ENCODE assay signal across 20 cellular contexts in the genomic region with DNA sequence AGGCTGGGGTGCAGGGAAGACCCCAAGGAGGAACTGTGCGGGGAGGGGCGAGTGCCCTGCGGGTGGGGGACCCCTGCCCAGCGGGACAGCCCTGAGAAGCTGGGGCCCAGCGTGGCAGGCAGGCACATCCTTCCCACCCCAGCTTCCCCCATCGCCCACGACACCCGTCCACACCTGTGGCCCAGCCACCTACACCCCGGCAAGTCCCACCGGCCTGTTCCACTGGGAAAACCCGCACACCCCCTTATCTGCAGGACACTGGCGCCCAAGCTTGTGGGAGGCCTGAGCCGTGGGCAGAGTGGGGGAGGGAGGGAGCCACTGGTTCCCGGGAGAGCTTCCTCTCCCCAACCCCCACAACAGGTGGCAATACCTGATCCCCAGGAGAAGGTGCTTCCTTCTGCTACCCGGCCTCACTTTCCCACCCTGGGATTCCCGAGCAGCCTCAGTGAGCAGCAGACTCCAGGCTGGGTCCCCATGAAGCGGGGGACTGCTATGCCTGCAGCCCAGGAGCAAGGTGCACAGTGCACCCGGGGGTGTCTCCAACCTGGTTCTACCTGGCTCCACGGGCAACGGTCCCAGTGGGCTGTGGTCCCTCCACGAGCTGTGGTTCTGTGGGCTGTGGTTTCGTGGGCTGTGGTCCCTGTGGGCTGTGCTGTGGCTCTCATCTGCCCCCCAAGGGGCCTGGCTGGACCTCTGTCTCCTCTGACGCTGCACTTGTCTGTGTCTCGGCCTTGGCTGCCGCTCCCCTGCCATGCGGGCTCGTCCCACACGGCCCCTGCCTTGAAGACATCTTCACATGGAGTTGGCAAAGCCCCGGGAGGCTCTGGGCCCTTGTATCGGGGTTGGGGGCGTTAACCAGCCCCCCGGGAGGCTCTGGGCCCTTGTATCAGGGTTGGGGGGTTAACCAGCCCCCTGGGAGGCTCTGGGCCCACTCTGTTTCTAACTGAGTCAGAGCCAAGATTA. TPM values are rescaled to one million over a fixed set of nuclear protein-coding genes. Genes with fewer than 3 reads are reported as not detected.
A peak's percentile ranks its signal among the peaks of the same experiment; 100 is the strongest.
DNase-seq lines count a peak whose midpoint lies in the region; ATAC-seq, FAIRE-seq and TF ChIP-seq lines count a peak whose summit lies in the region.
"Had no signal": no experiment of that assay in that cellular context is flagged by ENCODE, and none has a peak within 500 bp of the region (broad histone marks: within the 10 kb centered on the region; RNA-seq: fewer than 3 reads in every experiment).

No MANE protein-coding gene starts in this region.

- ATAC-seq in IMR-90 (ENCODE audit: low read depth) (no peak), GM19324 (IDR thresholded peaks at IDR 0.05; ENCODE audit: low FRiP score, unreplicated experiment) (no peak)
- ATAC-seq: effector memory CD8-positive, alpha-beta T cell; HCT116; psoas muscle had no signal

- H3K9me3 ChIP-seq in BE2C (no peaks in the 10 kb centered on the region), IMR-90 (ENCODE audit: control insufficient read depth, insufficient read depth, low read length) (no peaks in the 10 kb centered on the region), H1 (ENCODE audit: insufficient read depth in 2 of 2, low read depth in 1 of 2, low read length in 1 of 2) (no peaks in the 10 kb centered on the region), osteoblast (ENCODE audit: low read depth, low read length) (no peaks in the 10 kb centered on the region)
- H3K9me3 ChIP-seq: adrenal gland, psoas muscle, stomach had no signal

- no peak for FAIRE-seq in H1 (lab: Jason Lieb, UNC)
- FAIRE-seq: G401.6, HTR-8/SVneo had no signal

- CTCF ChIA-PET in IMR-90 (lab: Yijun Ruan, JAX) (no interaction called here), H1 (lab: Charles Lee; ENCODE audit: partially characterized antibody) (interaction anchor here (0.7 to 2.2 kb wide), 7 partner anchors 17 to 295 kb away, joined by 3 to 8 read pairs (median 4); no protein-coding TSS in a partner anchor)

- H3K23ac ChIP-seq in IMR-90 (ENCODE audit: low read depth, low read length) (no peak overlapping the region), H1 (ENCODE audit: insufficient read length) (no peak overlapping the region)

- H4K5ac ChIP-seq in IMR-90 (ENCODE audit: low read depth, low read length) (no peak overlapping the region; the same call in 1 of the 2 replicates), H1 (ENCODE audit: insufficient read length, low read depth, low read length) (no peak overlapping the region)

- no peaks in the 10 kb centered on the region for H3K36me3 ChIP-seq in BE2C
- H3K36me3 ChIP-seq in IMR-90 (ENCODE audit: control insufficient read depth, insufficient read depth, low read length), result no peaks in the 10 kb centered on the region
- H3K36me3 ChIP-seq in H1 (ENCODE audit: control insufficient read depth in 2 of 4, insufficient read depth in 4 of 4, low read length in 3 of 4), result no peaks in the 10 kb centered on the region
- no peaks in the 10 kb centered on the region for H3K36me3 ChIP-seq in osteoblast (ENCODE audit: insufficient read depth, low read length)
- H3K36me3 ChIP-seq: adrenal gland, stomach had no signal

- DNase-seq in BE2C (peak; percentile 8), IMR-90 (no peak), H1 (ENCODE audit: low read depth in 1 of 2, low spot score in 2 of 2) (no peak), osteoblast (ENCODE audit: insufficient read length, low spot score, missing footprints) (peak; percentile 83), superior temporal gyrus (ENCODE audit: extremely low spot score) (no peak)
- DNase-seq in activated CD4-positive, alpha-beta T cell treated with anti-CD3 and anti-CD28 coated beads for 1 hour, result no peak
- no peak for DNase-seq in activated effector memory CD4-positive, alpha-beta T cell treated with anti-CD3 and anti-CD28 coated beads, Interleukin-2, amount 50 U/mL, for 16 hours
- DNase-seq: activated CD4-positive, alpha-beta T cell treated with anti-CD3 and anti-CD28 coated beads, Interleukin-2, amount 50 U/mL, for 1 hour; activated T-cell treated with anti-CD3 and anti-CD28 coated beads, Interleukin-2, amount 50 U/mL, for 24 hours; effector memory CD8-positive, alpha-beta T cell; MM.1S; NCI-H2029; NCI-H526; stomach had no signal

- intact Hi-C loops in IMR-90 (cut with micrococcal nuclease), result no loop called here

- TF ChIP-seq CTCF in BE2C (IDR thresholded peaks at IDR 0.05; ENCODE audit: low read depth, low read length) (no peak), IMR-90 (conservative IDR thresholded peaks at IDR 0.05; ENCODE audit: low read depth, low read length) (no peak), H1 (IDR thresholded peaks at IDR 0.05; ENCODE audit: control extremely low read depth in 1 of 3, insufficient read depth in 1 of 3, low read depth in 1 of 3, low read length in 3 of 3) (no peak), osteoblast (IDR thresholded peaks at IDR 0.05; ENCODE audit: extremely low read depth, low read depth, low read length) (no peak)

- H3K27ac ChIP-seq in IMR-90 (ENCODE audit: insufficient read depth, low read length) (no peak overlapping the region; the same call in 1 of the 2 replicates), H1 (ENCODE audit: low read depth, low read length) (no peak overlapping the region), osteoblast (ENCODE audit: low read depth, low read length) (no peak overlapping the region)
- H3K27ac ChIP-seq: psoas muscle had no signal

- H2BK120ac ChIP-seq in IMR-90 (ENCODE audit: low read depth, low read length) (peak overlapping the region; percentile 24; the same call in 1 of the 2 replicates), H1 (replicated peaks; ENCODE audit: low read depth, low read length) (no peak overlapping the region)

- H3K79me1 ChIP-seq in IMR-90 (ENCODE audit: low read depth in 1 of 2, low read length in 2 of 2) (peaks cover 0 to 7% of the 10 kb centered on the region in 2 experiments; a peak in 1 of 4 replicates), H1 (ENCODE audit: low read depth, low read length) (no peaks in the 10 kb centered on the region)

- no peak overlapping the region for H3K4me3 ChIP-seq in BE2C (ENCODE audit: low read depth, low read length)
- H3K4me3 ChIP-seq in IMR-90 (ENCODE audit: insufficient read depth, low read depth, low read length), result no peak overlapping the region
- H3K4me3 ChIP-seq in H1 (ENCODE audit: extremely low read depth in 1 of 4, insufficient read depth in 2 of 4, low read depth in 3 of 4, low read length in 4 of 4), result no peak overlapping the region
- no peak overlapping the region for H3K4me3 ChIP-seq in osteoblast (ENCODE audit: insufficient read depth, low read length)
- H3K4me3 ChIP-seq: adrenal gland, psoas muscle, stomach had no signal

- H4K8ac ChIP-seq in IMR-90 (ENCODE audit: low read depth in 2 of 2, low read length in 2 of 2) (no peak overlapping the region; a peak in 2 of 4 replicates), H1 (ENCODE audit: extremely low read depth, insufficient read depth, low read length) (no peak overlapping the region)

- H2BK15ac ChIP-seq in IMR-90 (ENCODE audit: low read depth, low read length) (no peak overlapping the region), H1 (ENCODE audit: low read length) (no peak overlapping the region)

- BruUV-seq in IMR-90 (replicated peaks; lab: Mats Ljungman, UMichigan), result no TSS peak

- H3K4ac ChIP-seq in IMR-90 (ENCODE audit: low read depth, low read length) (peak overlapping the region; percentile 11), H1 (replicated peaks; ENCODE audit: insufficient read length, low read depth, low read length) (no peak overlapping the region)

- TF ChIP-seq RAD21 in IMR-90 (IDR thresholded peaks at IDR 0.05; ENCODE audit: low read length) (no peak), H1 (IDR thresholded peaks at IDR 0.05 in 1 of 2, conservative IDR thresholded peaks at IDR 0.05 in 1 of 2; ENCODE audit: low read depth in 2 of 2, low read length in 2 of 2) (no peak)

- H3K4me1 ChIP-seq in BE2C, result no peaks in the 10 kb centered on the region; the same call in 1 of the 2 replicates
- H3K4me1 ChIP-seq in IMR-90 (ENCODE audit: control insufficient read depth, insufficient read depth, low read length), result peaks cover 41% of the 10 kb centered on the region
- peaks cover 0 to 20% (median 17%) of the 10 kb centered on the region in 4 experiments; a peak in 6 of 7 replicates for H3K4me1 ChIP-seq in H1 (replicated peaks in 1 of 4; ENCODE audit: control insufficient read depth in 3 of 4, insufficient read depth in 4 of 4, low read length in 3 of 4)
- peaks cover 28% of the 10 kb centered on the region for H3K4me1 ChIP-seq in osteoblast (ENCODE audit: insufficient read depth, low read length)
- H3K4me1 ChIP-seq: adrenal gland, psoas muscle had no signal

- no peak overlapping the region for H2AFZ ChIP-seq in IMR-90 (replicated peaks; ENCODE audit: low read length, poor library complexity)
- no peak overlapping the region for H2AFZ ChIP-seq in H1 (ENCODE audit: low read length)
- H2AFZ ChIP-seq in osteoblast (ENCODE audit: low read length), result no peak overlapping the region

- H3K27me3 ChIP-seq in BE2C (no peaks in the 10 kb centered on the region), IMR-90 (ENCODE audit: control insufficient read depth, insufficient read depth, low read length) (no peaks in the 10 kb centered on the region), H1 (replicated peaks in 1 of 4; ENCODE audit: control insufficient read depth in 3 of 4, extremely low read depth in 1 of 4, insufficient read depth in 3 of 4, low read length in 3 of 4) (no peaks in the 10 kb centered on the region; a peak in 1 of 7 replicates), osteoblast (ENCODE audit: insufficient read depth, low read length) (no peaks in the 10 kb centered on the region)
- H3K27me3 ChIP-seq: adrenal gland had no signal

- dilution Hi-C loops in IMR-90 (cut with HindIII; ENCODE audit: low sequenced_read_pairs, unreplicated experiment), result no loop called here

- no peak overlapping the region for H2BK5ac ChIP-seq in IMR-90 (ENCODE audit: low read depth, low read length, poor library complexity, severe bottlenecking)
- H2BK5ac ChIP-seq in H1 (ENCODE audit: low read depth, low read length), result no peak overlapping the region

- in situ Hi-C loops in IMR-90 (cut with MboI; ENCODE audit: low sequenced_read_pairs), result loop anchor here (10.0 kb wide), 1 partner anchor 59 kb away; no protein-coding TSS in a partner anchor

- H4K91ac ChIP-seq in IMR-90 (ENCODE audit: insufficient read depth, low read depth, low read length) (peak overlapping the region; percentile 25; the same call in 1 of the 2 replicates), H1 (replicated peaks; ENCODE audit: insufficient read length, low read length) (no peak overlapping the region)

- 0 out of 2 replicates have a peak, but pooled peaks cover 7% of the 10 kb centered on the region for H3K9me1 ChIP-seq in IMR-90 (ENCODE audit: insufficient read depth, low read length)

- H3K14ac ChIP-seq in IMR-90 (replicated peaks; ENCODE audit: low read depth, low read length), result no peak overlapping the region
- H3K14ac ChIP-seq in H1 (ENCODE audit: insufficient read length), result no peak overlapping the region

- H3K23me2 ChIP-seq in H1 (ENCODE audit: low read depth, low read length), result no peaks in the 10 kb centered on the region

- TF ChIP-seq POLR2A in IMR-90 (IDR thresholded peaks at IDR 0.05; ENCODE audit: low read depth, low read length), result no peak
- TF ChIP-seq POLR2A in H1 (IDR thresholded peaks at IDR 0.05; ENCODE audit: control extremely low read depth in 1 of 2, low read depth in 2 of 2, low read length in 2 of 2), result no peak

- H3K56ac ChIP-seq in IMR-90 (ENCODE audit: extremely low read depth, insufficient read depth, low read length), result no peak overlapping the region
- no peak overlapping the region for H3K56ac ChIP-seq in H1 (replicated peaks; ENCODE audit: insufficient read length, low read depth, low read length)

- no peaks in the 10 kb centered on the region for H4K20me1 ChIP-seq in IMR-90 (ENCODE audit: insufficient read depth, low read length)
- no peaks in the 10 kb centered on the region for H4K20me1 ChIP-seq in H1 (replicated peaks in 1 of 2; ENCODE audit: control insufficient read depth in 1 of 2, insufficient read depth in 2 of 2, low read length in 2 of 2)
- H4K20me1 ChIP-seq in osteoblast (ENCODE audit: insufficient read depth, low read length), result no peaks in the 10 kb centered on the region

- H3K18ac ChIP-seq in IMR-90 (ENCODE audit: low read depth, low read length), result no peak overlapping the region; the same call in 1 of the 2 replicates
- H3K18ac ChIP-seq in H1 (ENCODE audit: extremely low read depth, low read length), result no peak overlapping the region

- no peak overlapping the region for H3K9ac ChIP-seq in IMR-90 (ENCODE audit: low read depth, low read length)
- no peak overlapping the region for H3K9ac ChIP-seq in H1 (replicated peaks in 1 of 4; ENCODE audit: extremely low read depth in 1 of 4, low read depth in 3 of 4, low read length in 3 of 4)

- H2BK20ac ChIP-seq in IMR-90 (ENCODE audit: low read depth, low read length) (no peak overlapping the region), H1 (ENCODE audit: low read length) (0 out of 2 replicates have a peak overlapping the region, but pooled peaks have one; percentile 48)

- H3K79me2 ChIP-seq in H1 (ENCODE audit: control insufficient read depth in 1 of 2, insufficient read depth in 2 of 2, low read length in 2 of 2), result no peaks in the 10 kb centered on the region
- H3K79me2 ChIP-seq in osteoblast (ENCODE audit: insufficient read depth, low read length), result no peaks in the 10 kb centered on the region

- 90% methylated on average over 12 of the region's 32 CpGs; no CpG with 5 or more reads in 1 of the 2 experiments for WGBS in IMR-90 (ENCODE audit: extremely low coverage in 2 of 2, insufficient read length in 1 of 2), 2 experiments
- 88% methylated on average over 30 of the region's 32 CpGs; no CpG with 5 or more reads in 1 of the 2 experiments for WGBS in H1 (ENCODE audit: extremely low coverage in 1 of 2, insufficient coverage in 1 of 2, insufficient read length in 1 of 2, insufficient replicate concordance in 2 of 2, low coverage in 1 of 2, low lambda C conversion rate in 2 of 2, missing lambda C conversion rate in 1 of 2), 2 experiments

- POLR2A ChIA-PET in IMR-90 (lab: Charles Lee; ENCODE audit: unreplicated experiment) (no interaction called here), H1 (lab: Charles Lee; ENCODE audit: partially characterized antibody) (interaction anchor here (1.2 to 4.0 kb wide), 4 partner anchors 8 to 58 kb away, joined by 4 to 14 read pairs (median 4); no protein-coding TSS in a partner anchor)

- no peak overlapping the region for H2AK9ac ChIP-seq in IMR-90 (replicated peaks; ENCODE audit: low read depth, low read length, poor library complexity)

- no peak for TF ChIP-seq EP300 in H1 (IDR thresholded peaks at IDR 0.05; ENCODE audit: borderline replicate concordance in 1 of 2, low read depth in 2 of 2, low read length in 2 of 2)

- no peak overlapping the region for H3K4me2 ChIP-seq in IMR-90 (ENCODE audit: low read depth, low read length)
- H3K4me2 ChIP-seq in H1 (ENCODE audit: insufficient read depth in 1 of 2, low read depth in 2 of 2, low read length in 2 of 2), result no peak overlapping the region
- no peak overlapping the region for H3K4me2 ChIP-seq in osteoblast (ENCODE audit: insufficient read depth, low read length)

- H2AK5ac ChIP-seq in IMR-90 (ENCODE audit: low read depth, low read length) (peak overlapping the region; percentile 27), H1 (ENCODE audit: low read depth, low read length) (no peak overlapping the region)

- 0 out of 2 replicates have a peak overlapping the region, but pooled peaks have one; percentile 39 for H2BK12ac ChIP-seq in H1 (ENCODE audit: low read depth, low read length)

RNA-seq across cellular contexts. Expression of a gene that starts 37.8 kb away (rescaled TPM):
- polyA plus RNA-seq in BE2C (2012; ENCODE audit: insufficient read depth, insufficient read length, low read depth), result 83.0 TPM
- total RNA-seq in IMR-90 (2012; rRNA removed) (18.8 and 23.9 TPM in 2 replicates), osteoblast (35.8 and 39.2 TPM in 2 replicates)
- polyA plus RNA-seq in IMR-90 (2012; rRNA removed) (58.5 and 59.3 TPM in 2 replicates), H1 (2011; rRNA removed) (13.7 and 21.0 TPM in 2 replicates)
- 46.5 and 53.6 TPM in 2 replicates for polyA plus RNA-seq in IMR-90 (2012; cell fraction: cytosol; rRNA removed)
- polyA plus RNA-seq in IMR-90 (2012; cell fraction: nucleus; rRNA removed; ENCODE audit: low replicate concordance), result 236 and 251 TPM in 2 replicates
- 32.1 and 34.6 TPM in 2 replicates for total RNA-seq in H1 (2021; fragmentation: NEBNext Ultra II Directional; extraction: Animal tissue kit (Norgen Biotek cat#: 25700))
- polyA plus RNA-seq in H1 (2011; cell fraction: cytosol; rRNA removed), result 20.3 TPM
- polyA plus RNA-seq in H1 (2011; cell fraction: nucleus; rRNA removed), result 88.5 TPM
- 24.1 to 33.7 TPM (median 29.4 TPM) in 4 replicates for polyA plus RNA-seq in H1 (2012, experiment 1 of 2)
- 15.8 TPM for polyA plus RNA-seq in H1 (2012, experiment 2 of 2)
- 33.3 TPM for polyA plus RNA-seq in H1 (2013, experiment 1 of 2)
- polyA plus RNA-seq in H1 (2013, experiment 2 of 2), result 33.7 TPM
- 11.2 and 13.2 TPM in 2 replicates for polyA minus RNA-seq in H1 (2011; rRNA and poly(A)+ RNA removed)
- polyA minus RNA-seq in H1 (2011; cell fraction: cytosol; rRNA and poly(A)+ RNA removed), result 13.0 TPM
- polyA minus RNA-seq in H1 (2011; cell fraction: nucleus; rRNA and poly(A)+ RNA removed), result 28.5 TPM

Comparison
In these comparisons a context has a peak if more than half of its experiments do, and no peak if none do; other contexts are left out.
1. DNase-seq: peak in BE2C (single experiment) and osteoblast (single experiment); none in IMR-90 (single experiment), H1 (0 of 2), activated CD4-positive, alpha-beta T cell treated with anti-CD3 and anti-CD28 coated beads for 1 hour (single experiment), superior temporal gyrus (single experiment) and activated effector memory CD4-positive, alpha-beta T cell treated with anti-CD3 and anti-CD28 coated beads, Interleukin-2, amount 50 U/mL, for 16 hours (single experiment).